In genomic region chr2:73877071-73877802, GRCh38 we compare ENCODE assay signal across 11 cellular contexts. TPM values are rescaled to one million over a fixed set of nuclear protein-coding genes. Genes with fewer than 3 reads are reported as not detected.
A peak's percentile ranks its signal among the peaks of the same experiment; 100 is the strongest.
DNase-seq lines count a peak whose midpoint lies in the region; ATAC-seq, FAIRE-seq and TF ChIP-seq lines count a peak whose summit lies in the region.
"Had no signal": no experiment of that assay in that cellular context is flagged by ENCODE, and none has a peak within 500 bp of the region (broad histone marks: within the 10 kb centered on the region; RNA-seq: fewer than 3 reads in every experiment).

No MANE protein-coding gene starts in this region.

- TF ChIP-seq RAD21 in GM12878 (IDR thresholded peaks at IDR 0.05; ENCODE audit: insufficient read depth, low read depth, low read length), result no peak

- 0 out of 2 replicates have a peak overlapping the region, but pooled peaks have one; percentile 3 for H3K4me3 ChIP-seq in GM12878
- H3K4me3 ChIP-seq: SJSA1 had no signal

- peak; percentile 11 for FAIRE-seq in GM19239 (lab: Jason Lieb, UNC)
- FAIRE-seq in GM12878 (lab: Jason Lieb, UNC), result peak; percentile 87
- FAIRE-seq: G401.6 had no signal

- no peak for TF ChIP-seq EP300 in GM12878 (IDR thresholded peaks at IDR 0.05; ENCODE audit: borderline replicate concordance in 1 of 2, control insufficient read depth in 1 of 2, low read depth in 2 of 2, low read length in 2 of 2)

- no peak for TF ChIP-seq CTCF in GM12878 (IDR thresholded peaks at IDR 0.05 in 2 of 3, conservative IDR thresholded peaks at IDR 0.05 in 1 of 3; ENCODE audit: control insufficient read depth in 2 of 3, extremely low read depth in 1 of 3, insufficient read depth in 1 of 3, low read depth in 3 of 3, low read length in 3 of 3)

- no peak overlapping the region for H3K9ac ChIP-seq in GM12878 (ENCODE audit: control insufficient read depth, insufficient read depth, low read length)

- intact Hi-C loops in GM12878 (cut with micrococcal nuclease; ENCODE audit: unreplicated experiment), result no loop called here

- CTCF ChIA-PET in GM12878 (lab: Yijun Ruan, JAX), result no interaction called here

- ATAC-seq in GM12878, result peak; percentile 73

- H3K4me2 ChIP-seq in GM12878 (ENCODE audit: control insufficient read depth, insufficient read depth), result peak overlapping the region; percentile 44

- no peaks in the 10 kb centered on the region for H3K79me2 ChIP-seq in GM12878 (ENCODE audit: control insufficient read depth, insufficient read depth, low read length)

- no peaks in the 10 kb centered on the region for H4K20me1 ChIP-seq in GM12878 (ENCODE audit: control insufficient read depth, insufficient read depth)

- no peak for TF ChIP-seq POLR2A in GM12878 (IDR thresholded peaks at IDR 0.05; ENCODE audit: low read depth, low read length)

- no peaks in the 10 kb centered on the region for H3K36me3 ChIP-seq in GM12878 (ENCODE audit: control insufficient read depth in 2 of 2, insufficient read depth in 2 of 2, low read length in 1 of 2)
- H3K36me3 ChIP-seq: SJSA1 had no signal

- whole genome bisulfite sequencing in GM12878 (ENCODE audit: insufficient coverage, insufficient replicate concordance, low lambda C conversion rate, missing lambda C conversion rate), result 42% methylated on average over 9 of the region's 9 CpGs

- H3K27me3 ChIP-seq in GM12878 (replicated peaks in 1 of 2; ENCODE audit: control insufficient read depth in 2 of 2, insufficient read depth in 2 of 2, low read length in 1 of 2), result no peaks in the 10 kb centered on the region
- H3K27me3 ChIP-seq: SJSA1 had no signal

- in situ Hi-C loops in GM12878 (cut with MboI), result no loop called here

- BruUV-seq in GM12878 (replicated peaks; lab: Mats Ljungman, UMichigan), result no TSS peak

- RAD21 ChIA-PET in GM12878 (lab: Charles Lee; ENCODE audit: unreplicated experiment), result no interaction called here

- DNase-seq in GM19239 (ENCODE audit: insufficient read length, low spot score), result no peak
- DNase-seq in NCI-H187 (lab: John Stamatoyannopoulos, UW), result peak; percentile 11 to 53
- DNase-seq in GM12878 (ENCODE audit: low read depth, low spot score), result no peak
- DNase-seq in pons (ENCODE audit: low spot score), result peak; percentile 26
- DNase-seq in substantia nigra (lab: John Stamatoyannopoulos, UW), result no peak
- DNase-seq in stimulated activated CD4-positive, alpha-beta T cell treated with anti-CD3 and anti-CD28 coated beads, Interleukin-15, amount 100 ng/mL, for 24 hours, result no peak
- DNase-seq in HK-2 (ENCODE audit: unreplicated experiment), result no peak
- DNase-seq: activated CD4-positive, alpha-beta T cell treated with anti-CD3 and anti-CD28 coated beads, Interleukin-2, amount 50 U/mL, for 4 hours; KBM-7 had no signal

- H2AFZ ChIP-seq in GM12878 (ENCODE audit: control insufficient read depth, low read depth, low read length), result peak overlapping the region; percentile 76

- H3K27ac ChIP-seq in GM12878 (ENCODE audit: control insufficient read depth, insufficient read depth), result no peak overlapping the region
- H3K27ac ChIP-seq in substantia nigra (ENCODE audit: low read depth, low read length, poor library complexity, severe bottlenecking), result no peak overlapping the region
- H3K27ac ChIP-seq: SJSA1 had no signal

- POLR2A ChIA-PET in GM12878 (lab: Charles Lee), result no interaction called here

- no peaks in the 10 kb centered on the region for H3K9me3 ChIP-seq in GM12878 (replicated peaks; ENCODE audit: control insufficient read depth, insufficient read depth, low read length)
- H3K9me3 ChIP-seq: SJSA1 had no signal

- SMC1A ChIA-PET in GM12878 (lab: Charles Lee; ENCODE audit: uncharacterized antibody, unreplicated experiment), result interaction anchor here (0.5 kb wide), 1 partner anchor 273 kb away, joined by 3 read pairs; no protein-coding TSS in a partner anchor

- no peaks in the 10 kb centered on the region for H3K4me1 ChIP-seq in GM12878 (ENCODE audit: control insufficient read depth, insufficient read depth, low read length)
- H3K4me1 ChIP-seq: SJSA1 had no signal

TF ChIP-seq in GM12878, 131 proteins besides CTCF, POLR2A, EP300 and RAD21 (continues in another document):
- TF ChIP-seq FOXK2 (IDR thresholded peaks at IDR 0.05) (peak; percentile 23; the same call in 1 of the 2 replicates), RFX5 (IDR thresholded peaks at IDR 0.05; ENCODE audit: low read depth, low read length) (no peak), MTA2 (IDR thresholded peaks at IDR 0.05; ENCODE audit: low read depth) (no peak), SRF (IDR thresholded peaks at IDR 0.05; ENCODE audit: low read depth in 2 of 2, low read length in 2 of 2) (no peak), ZNF217 (IDR thresholded peaks at IDR 0.05) (no peak), BMI1 (IDR thresholded peaks at IDR 0.05; ENCODE audit: borderline replicate concordance) (no peak), PML (IDR thresholded peaks at IDR 0.05; ENCODE audit: low read length) (no peak), CREB1 (IDR thresholded peaks at IDR 0.05; ENCODE audit: low read depth) (0 out of 2 replicates have a peak, but pooled peaks have one; percentile 32), SUPT20H (IDR thresholded peaks at IDR 0.05; ENCODE audit: borderline replicate concordance, control insufficient read depth, low read depth, low read length) (no peak)
- TF ChIP-seq, protein P1, sequence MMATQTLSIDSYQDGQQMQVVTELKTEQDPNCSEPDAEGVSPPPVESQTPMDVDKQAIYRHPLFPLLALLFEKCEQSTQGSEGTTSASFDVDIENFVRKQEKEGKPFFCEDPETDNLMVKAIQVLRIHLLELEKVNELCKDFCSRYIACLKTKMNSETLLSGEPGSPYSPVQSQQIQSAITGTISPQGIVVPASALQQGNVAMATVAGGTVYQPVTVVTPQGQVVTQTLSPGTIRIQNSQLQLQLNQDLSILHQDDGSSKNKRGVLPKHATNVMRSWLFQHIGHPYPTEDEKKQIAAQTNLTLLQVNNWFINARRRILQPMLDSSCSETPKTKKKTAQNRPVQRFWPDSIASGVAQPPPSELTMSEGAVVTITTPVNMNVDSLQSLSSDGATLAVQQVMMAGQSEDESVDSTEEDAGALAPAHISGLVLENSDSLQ (IDR thresholded peaks at IDR 0.05), result 0 out of 2 replicates have a peak, but pooled peaks have one; percentile 22

RNA-seq across cellular contexts. Expression of gene ACTG2, which starts 15.6 kb away (rescaled TPM):
- total RNA-seq in GM12878 (2013; cell fraction: nucleolus; rRNA removed), result not detected in 2 replicates
- total RNA-seq in GM12878 (2014; rRNA removed) (not detected in 2 replicates), GM12878 (2014; rRNA removed; fragmentation: Illumina TruSeq; extraction: Trizol) (not detected in 2 replicates), GM12878 (2021) (0.51 and 0.97 TPM in 2 replicates)
- polyA plus RNA-seq in GM12878 (2011; ENCODE audit: low read depth), result not detected
- polyA plus RNA-seq in GM12878 (2011; rRNA removed) (0.12 TPM in 1 of 2 replicates, not detected in the other), GM12878 (2014; fragmentation: Illumina TruSeq; extraction: Trizol) (not detected in 2 replicates), GM12878 (2014; fragmentation: Nextera tagmentation; extraction: Ambion mirVana) (not detected), GM12878 (2014; rRNA removed) (0.06 TPM in 1 of 2 replicates, not detected in the other), GM12878 (2016; fragmentation: Nextera tagmentation; extraction: Ambion mirVana) (not detected)
- 0.06 and 0.15 TPM in 2 replicates for polyA plus RNA-seq in GM12878 (2011; cell fraction: cytosol; rRNA removed)
- not detected in 2 replicates for polyA plus RNA-seq in GM12878 (2011; cell fraction: nucleus; rRNA removed)
- not detected in 2 replicates for polyA plus RNA-seq in GM12878 (2012)
- not detected in 2 replicates for polyA minus RNA-seq in GM12878 (2011; rRNA and poly(A)+ RNA removed)
- polyA minus RNA-seq in GM12878 (2011; cell fraction: cytosol; rRNA and poly(A)+ RNA removed), result not detected in 2 replicates
- not detected in 2 replicates for polyA minus RNA-seq in GM12878 (2011; cell fraction: nucleus; rRNA and poly(A)+ RNA removed)

RNA-seq across cellular contexts. Expression of gene STAMBP, which starts 48.5 kb away (rescaled TPM):
- total RNA-seq in GM12878 (2013; cell fraction: nucleolus; rRNA removed), result 34.9 and 38.9 TPM in 2 replicates
- 38.9 and 49.9 TPM in 2 replicates for total RNA-seq in GM12878 (2014; rRNA removed)
- 50.1 and 53.3 TPM in 2 replicates for total RNA-seq in GM12878 (2014; rRNA removed; fragmentation: Illumina TruSeq; extraction: Trizol)
- total RNA-seq in GM12878 (2021), result 44.0 and 45.0 TPM in 2 replicates
- 22.9 TPM for polyA plus RNA-seq in GM12878 (2011; ENCODE audit: low read depth)
- 84.1 and 101 TPM in 2 replicates for polyA plus RNA-seq in GM12878 (2011; rRNA removed)
- 68.4 and 74.4 TPM in 2 replicates for polyA plus RNA-seq in GM12878 (2011; cell fraction: cytosol; rRNA removed)
- 50.3 and 76.3 TPM in 2 replicates for polyA plus RNA-seq in GM12878 (2011; cell fraction: nucleus; rRNA removed)
- polyA plus RNA-seq in GM12878 (2012), result 43.4 and 56.6 TPM in 2 replicates
- 77.8 and 108 TPM in 2 replicates for polyA plus RNA-seq in GM12878 (2014; fragmentation: Illumina TruSeq; extraction: Trizol)
- polyA plus RNA-seq in GM12878 (2014; fragmentation: Nextera tagmentation; extraction: Ambion mirVana), result 10 to 100 TPM; 67.3 to 72.2 TPM
- polyA plus RNA-seq in GM12878 (2014; rRNA removed), result 43.1 and 51.9 TPM in 2 replicates
- 10 to 100 TPM; 82.2 to 83.2 TPM for polyA plus RNA-seq in GM12878 (2016; fragmentation: Nextera tagmentation; extraction: Ambion mirVana)
- polyA minus RNA-seq in GM12878 (2011; rRNA and poly(A)+ RNA removed), result 57.1 and 66.7 TPM in 2 replicates
- polyA minus RNA-seq in GM12878 (2011; cell fraction: cytosol; rRNA and poly(A)+ RNA removed), result 17.5 and 19.5 TPM in 2 replicates
- 16.3 and 20.9 TPM in 2 replicates for polyA minus RNA-seq in GM12878 (2011; cell fraction: nucleus; rRNA and poly(A)+ RNA removed)

RNA-seq across cellular contexts. Expression of gene DGUOK, which starts 49.4 kb away (rescaled TPM):
- 26.2 and 27.7 TPM in 2 replicates for total RNA-seq in GM12878 (2013; cell fraction: nucleolus; rRNA removed)
- 64.4 and 68.4 TPM in 2 replicates for total RNA-seq in GM12878 (2014; rRNA removed)
- 64.7 and 68.7 TPM in 2 replicates for total RNA-seq in GM12878 (2014; rRNA removed; fragmentation: Illumina TruSeq; extraction: Trizol)
- 69.2 and 74.2 TPM in 2 replicates for total RNA-seq in GM12878 (2021)
- polyA plus RNA-seq in GM12878 (2011; ENCODE audit: low read depth), result 110 TPM
- polyA plus RNA-seq in GM12878 (2011; rRNA removed), result 86.6 and 100 TPM in 2 replicates
- 96.8 and 103 TPM in 2 replicates for polyA plus RNA-seq in GM12878 (2011; cell fraction: cytosol; rRNA removed)
- polyA plus RNA-seq in GM12878 (2011; cell fraction: nucleus; rRNA removed), result 55.5 and 77.9 TPM in 2 replicates
- polyA plus RNA-seq in GM12878 (2012), result 84.5 and 96.5 TPM in 2 replicates
- 84.7 and 89.8 TPM in 2 replicates for polyA plus RNA-seq in GM12878 (2014; fragmentation: Illumina TruSeq; extraction: Trizol)
- polyA plus RNA-seq in GM12878 (2014; fragmentation: Nextera tagmentation; extraction: Ambion mirVana), result 100 to 1,000 TPM; 175 to 234 TPM
- 84.3 and 93.0 TPM in 2 replicates for polyA plus RNA-seq in GM12878 (2014; rRNA removed)
- 100 to 1,000 TPM; 147 to 156 TPM for polyA plus RNA-seq in GM12878 (2016; fragmentation: Nextera tagmentation; extraction: Ambion mirVana)
- 20.6 and 38.0 TPM in 2 replicates for polyA minus RNA-seq in GM12878 (2011; rRNA and poly(A)+ RNA removed)
- polyA minus RNA-seq in GM12878 (2011; cell fraction: cytosol; rRNA and poly(A)+ RNA removed), result 8.4 and 14.6 TPM in 2 replicates
- 16.9 and 26.9 TPM in 2 replicates for polyA minus RNA-seq in GM12878 (2011; cell fraction: nucleus; rRNA and poly(A)+ RNA removed)

Comparison
In these comparisons a context has a peak if more than half of its experiments do, and no peak if none do; other contexts are left out.
1. DNase-seq: peak in NCI-H187 (2 of 2) and pons (single experiment); none in GM19239 (single experiment), GM12878 (single experiment), substantia nigra (0 of 49), stimulated activated CD4-positive, alpha-beta T cell treated with anti-CD3 and anti-CD28 coated beads, Interleukin-15, amount 100 ng/mL, for 24 hours (single experiment) and HK-2 (single experiment).